ENCODE assay signal across 10 cellular contexts in genomic region chr4:143911528-143912407, GRCh38. TPM values are rescaled to one million over a fixed set of nuclear protein-coding genes. Genes with fewer than 3 reads are reported as not detected.
A peak's percentile ranks its signal among the peaks of the same experiment; 100 is the strongest.
DNase-seq lines count a peak whose midpoint lies in the region; ATAC-seq and TF ChIP-seq lines count a peak whose summit lies in the region.
"Not testable (repeated sequence)": the region's sequence is repeated elsewhere in the genome, so short reads cannot be mapped to it uniquely, and the experiment has no call there.
"Had no signal": no experiment of that assay in that cellular context is flagged by ENCODE, and none has a peak within 500 bp of the region (broad histone marks: within the 10 kb centered on the region; RNA-seq: fewer than 3 reads in every experiment).

No MANE protein-coding gene starts in this region.

- H3K36me3 Mint-ChIP-seq in glutamatergic neuron (ENCODE audit: unreplicated experiment); stimulated activated naive CD8-positive, alpha-beta T cell treated with anti-CD3 and anti-CD28 coated beads, Interleukin-15, Interleukin-2, amounts not matched to agents 100 ng/mL and 50 ng/mL, for 24 hours (ENCODE audit: low read depth): not testable (repeated sequence)

- not testable (repeated sequence) for H3K9me3 ChIP-seq in ES-I3 (ENCODE audit: control insufficient read depth, insufficient read depth, low read length)

- intact Hi-C loops in posterior cingulate gyrus (cut with DNase I): not testable (repeated sequence)

- H3K27ac ChIP-seq in adipose tissue (ENCODE audit: low read depth, low read length): peak overlapping the region; percentile 55

- WGBS in adipose tissue, 3 donors: 16 to 29% (median 21%) methylated on average over 51 to 59 of the region's 59 CpGs

- ATAC-seq in GM21360 (IDR thresholded peaks at IDR 0.05; ENCODE audit: unreplicated experiment) (peak; percentile 51), HG03108 (IDR thresholded peaks at IDR 0.05; ENCODE audit: unreplicated experiment) (peak; percentile 41)

- TF ChIP-seq CTCF in WI38 (IDR thresholded peaks at IDR 0.05; ENCODE audit: low read depth, low read length); glutamatergic neuron (IDR thresholded peaks at IDR 0.05; ENCODE audit: partially characterized antibody, unreplicated experiment): not testable (repeated sequence)

- H3K4me3 ChIP-seq in WI38 (ENCODE audit: low read depth, low read length): peak overlapping the region; percentile 59

- not testable (repeated sequence) for H3K27me3 Mint-ChIP-seq in glutamatergic neuron (ENCODE audit: unreplicated experiment); stimulated activated naive CD8-positive, alpha-beta T cell treated with anti-CD3 and anti-CD28 coated beads, Interleukin-15, Interleukin-2, amounts not matched to agents 100 ng/mL and 50 ng/mL, for 24 hours

- DNase-seq in glutamatergic neuron: peak; percentile 17
- peak in 8 of 10 donors; percentile 6 to 76 (median 22) for DNase-seq in posterior cingulate gyrus

- H3K36me3 ChIP-seq in ES-I3 (ENCODE audit: insufficient read depth, low read length): not testable (repeated sequence)

- H3K9ac ChIP-seq in ES-I3 (ENCODE audit: low read depth, low read length): peak overlapping the region; percentile 30; the same call in 1 of the 2 replicates

- H3K27ac Mint-ChIP-seq in glutamatergic neuron (ENCODE audit: unreplicated experiment): not testable (repeated sequence)
- H3K27ac Mint-ChIP-seq in stimulated activated naive CD8-positive, alpha-beta T cell treated with anti-CD3 and anti-CD28 coated beads, Interleukin-15, Interleukin-2, amounts not matched to agents 100 ng/mL and 50 ng/mL, for 24 hours: peak overlapping the region; percentile 68

- not testable (repeated sequence) for H3K4me3 Mint-ChIP-seq in glutamatergic neuron (ENCODE audit: unreplicated experiment)
- peak overlapping the region; percentile 83 for H3K4me3 Mint-ChIP-seq in stimulated activated naive CD8-positive, alpha-beta T cell treated with anti-CD3 and anti-CD28 coated beads, Interleukin-15, Interleukin-2, amounts not matched to agents 100 ng/mL and 50 ng/mL, for 24 hours

- H3K4me1 ChIP-seq in ES-I3 (ENCODE audit: insufficient read depth, low read length): not testable (repeated sequence)

- not testable (repeated sequence) for H3K9me3 Mint-ChIP-seq in glutamatergic neuron (ENCODE audit: unreplicated experiment); stimulated activated naive CD8-positive, alpha-beta T cell treated with anti-CD3 and anti-CD28 coated beads, Interleukin-15, Interleukin-2, amounts not matched to agents 100 ng/mL and 50 ng/mL, for 24 hours

- not testable (repeated sequence) for H3K4me1 Mint-ChIP-seq in glutamatergic neuron (ENCODE audit: low read depth, unreplicated experiment)
- H3K4me1 Mint-ChIP-seq in stimulated activated naive CD8-positive, alpha-beta T cell treated with anti-CD3 and anti-CD28 coated beads, Interleukin-15, Interleukin-2, amounts not matched to agents 100 ng/mL and 50 ng/mL, for 24 hours (ENCODE audit: low read depth): peaks cover 20% of the 10 kb centered on the region

RNA-seq across cellular contexts. Expression of gene GYPE, which starts 6.4 kb away (rescaled TPM):
- polyA plus RNA-seq in adipose tissue: 1 to 10 TPM in 2 of 3 donors, under 1 TPM in 1; 0.15 to 1.7 (median 1.2) TPM
- not detected for total RNA-seq in glutamatergic neuron (ENCODE audit: unreplicated experiment)
- total RNA-seq: G401, HepG2 had no signal
- polyA plus RNA-seq: HepG2 had no signal

Comparison
In these comparisons a context has a peak if more than half of its experiments do, and no peak if none do; other contexts are left out.
1. Peak in every context shown above with its lines: DNase-seq, ATAC-seq, H3K4me3 ChIP-seq and H3K27ac ChIP-seq.